Comparison of ENCODE assay signal across 1 cellular context in genomic region chr2:86695053-86695691, GRCh38.
A peak's percentile ranks its signal among the peaks of the same experiment; 100 is the strongest.
TF ChIP-seq lines count a peak whose summit lies in the region.

No MANE protein-coding gene starts in this region.

TF ChIP-seq in K562, 482 proteins besides CTCF, POLR2A, EP300 and RAD21 (continued from another document and continues in another):
- TF ChIP-seq, protein P1, sequence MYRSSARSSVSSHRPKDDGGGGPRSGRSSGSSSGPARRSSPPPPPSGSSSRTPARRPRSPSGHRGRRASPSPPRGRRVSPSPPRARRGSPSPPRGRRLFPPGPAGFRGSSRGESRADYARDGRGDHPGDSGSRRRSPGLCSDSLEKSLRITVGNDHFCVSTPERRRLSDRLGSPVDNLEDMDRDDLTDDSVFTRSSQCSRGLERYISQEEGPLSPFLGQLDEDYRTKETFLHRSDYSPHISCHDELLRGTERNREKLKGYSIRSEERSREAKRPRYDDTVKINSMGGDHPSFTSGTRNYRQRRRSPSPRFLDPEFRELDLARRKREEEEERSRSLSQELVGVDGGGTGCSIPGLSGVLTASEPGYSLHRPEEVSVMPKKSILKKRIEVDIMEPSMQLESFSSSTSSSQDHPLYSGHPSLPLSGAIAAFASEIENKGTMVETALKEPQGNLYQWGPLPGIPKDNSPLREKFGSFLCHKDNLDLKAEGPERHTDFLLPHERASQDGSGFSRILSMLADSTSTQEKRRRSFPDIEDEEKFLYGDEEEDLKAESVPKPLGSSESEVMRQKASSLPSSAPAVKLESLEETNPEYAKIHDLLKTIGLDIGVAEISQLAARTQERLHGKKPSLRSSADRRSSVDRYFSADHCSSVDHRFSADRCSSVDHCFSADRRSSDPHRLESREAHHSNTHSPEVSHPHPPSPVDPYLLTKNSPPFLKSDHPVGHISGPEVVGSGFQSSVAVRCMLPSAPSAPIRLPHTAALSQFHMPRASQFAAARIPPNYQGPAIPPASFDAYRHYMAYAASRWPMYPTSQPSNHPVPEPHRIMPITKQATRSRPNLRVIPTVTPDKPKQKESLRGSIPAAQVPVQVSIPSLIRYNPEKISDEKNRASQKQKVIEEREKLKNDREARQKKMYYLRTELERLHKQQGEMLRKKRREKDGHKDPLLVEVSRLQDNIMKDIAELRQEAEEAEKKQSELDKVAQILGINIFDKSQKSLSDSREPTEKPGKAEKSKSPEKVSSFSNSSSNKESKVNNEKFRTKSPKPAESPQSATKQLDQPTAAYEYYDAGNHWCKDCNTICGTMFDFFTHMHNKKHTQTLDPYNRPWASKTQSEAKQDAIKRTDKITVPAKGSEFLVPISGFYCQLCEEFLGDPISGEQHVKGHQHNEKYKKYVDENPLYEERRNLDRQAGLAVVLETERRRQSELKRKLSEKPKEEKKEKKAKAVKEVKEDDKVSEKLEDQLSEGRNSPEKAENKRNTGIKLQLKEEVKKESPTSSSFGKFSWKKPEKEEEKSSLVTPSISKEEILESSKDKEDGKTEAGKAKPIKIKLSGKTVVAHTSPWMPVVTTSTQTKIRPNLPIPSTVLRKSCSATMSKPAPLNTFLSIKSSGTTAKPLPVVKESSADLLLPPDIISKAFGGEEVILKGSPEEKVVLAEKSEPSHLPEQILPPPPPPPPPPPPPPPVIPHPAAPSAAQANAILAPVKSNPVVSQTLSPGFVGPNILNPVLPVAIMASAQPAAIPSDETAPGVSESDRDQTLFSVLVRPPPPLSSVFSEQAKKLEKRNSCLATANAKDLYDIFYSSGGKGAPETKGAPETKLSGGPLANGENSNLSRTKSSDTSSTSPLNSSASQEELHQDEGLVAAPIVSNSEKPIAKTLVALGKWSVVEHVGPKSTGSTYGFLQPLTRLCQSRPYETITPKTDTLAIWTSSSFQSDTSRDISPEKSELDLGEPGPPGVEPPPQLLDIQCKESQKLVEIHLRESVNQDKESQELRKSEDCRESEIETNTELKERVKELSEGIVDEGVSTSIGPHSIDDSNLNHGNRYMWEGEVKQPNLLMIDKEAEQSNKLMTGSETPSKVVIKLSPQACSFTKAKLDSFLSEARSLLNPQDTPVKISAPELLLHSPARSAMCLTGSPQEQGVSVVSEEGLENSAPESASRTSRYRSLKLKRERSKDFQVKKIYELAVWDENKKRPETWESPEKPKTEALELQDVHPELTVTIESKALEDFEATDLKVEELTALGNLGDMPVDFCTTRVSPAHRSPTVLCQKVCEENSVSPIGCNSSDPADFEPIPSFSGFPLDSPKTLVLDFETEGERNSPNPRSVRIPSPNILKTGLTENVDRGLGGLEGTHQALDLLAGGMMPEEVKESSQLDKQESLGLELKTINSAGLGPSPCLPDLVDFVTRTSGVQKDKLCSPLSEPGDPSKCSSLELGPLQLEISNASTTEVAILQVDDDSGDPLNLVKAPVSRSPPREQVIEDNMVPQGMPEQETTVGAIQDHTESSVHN (IDR thresholded peaks at IDR 0.05; ENCODE audit: borderline replicate concordance in 1 of 2, low read depth in 1 of 2): peak in 1 of 2 experiments; percentile 93; a peak in 2 of 4 replicates
- no peak for TF ChIP-seq SRSF3 (IDR thresholded peaks at IDR 0.05; ENCODE audit: insufficient read depth, low read length)
- TF ChIP-seq ZZZ3 (IDR thresholded peaks at IDR 0.05): no peak
- no peak for TF ChIP-seq DNMT1 (IDR thresholded peaks at IDR 0.05)
- no peak for TF ChIP-seq CREB1 (IDR thresholded peaks at IDR 0.05)
- no peak for TF ChIP-seq CREB1 (CRISPR knock-in tag; IDR thresholded peaks at IDR 0.05)
- TF ChIP-seq, protein P2, sequence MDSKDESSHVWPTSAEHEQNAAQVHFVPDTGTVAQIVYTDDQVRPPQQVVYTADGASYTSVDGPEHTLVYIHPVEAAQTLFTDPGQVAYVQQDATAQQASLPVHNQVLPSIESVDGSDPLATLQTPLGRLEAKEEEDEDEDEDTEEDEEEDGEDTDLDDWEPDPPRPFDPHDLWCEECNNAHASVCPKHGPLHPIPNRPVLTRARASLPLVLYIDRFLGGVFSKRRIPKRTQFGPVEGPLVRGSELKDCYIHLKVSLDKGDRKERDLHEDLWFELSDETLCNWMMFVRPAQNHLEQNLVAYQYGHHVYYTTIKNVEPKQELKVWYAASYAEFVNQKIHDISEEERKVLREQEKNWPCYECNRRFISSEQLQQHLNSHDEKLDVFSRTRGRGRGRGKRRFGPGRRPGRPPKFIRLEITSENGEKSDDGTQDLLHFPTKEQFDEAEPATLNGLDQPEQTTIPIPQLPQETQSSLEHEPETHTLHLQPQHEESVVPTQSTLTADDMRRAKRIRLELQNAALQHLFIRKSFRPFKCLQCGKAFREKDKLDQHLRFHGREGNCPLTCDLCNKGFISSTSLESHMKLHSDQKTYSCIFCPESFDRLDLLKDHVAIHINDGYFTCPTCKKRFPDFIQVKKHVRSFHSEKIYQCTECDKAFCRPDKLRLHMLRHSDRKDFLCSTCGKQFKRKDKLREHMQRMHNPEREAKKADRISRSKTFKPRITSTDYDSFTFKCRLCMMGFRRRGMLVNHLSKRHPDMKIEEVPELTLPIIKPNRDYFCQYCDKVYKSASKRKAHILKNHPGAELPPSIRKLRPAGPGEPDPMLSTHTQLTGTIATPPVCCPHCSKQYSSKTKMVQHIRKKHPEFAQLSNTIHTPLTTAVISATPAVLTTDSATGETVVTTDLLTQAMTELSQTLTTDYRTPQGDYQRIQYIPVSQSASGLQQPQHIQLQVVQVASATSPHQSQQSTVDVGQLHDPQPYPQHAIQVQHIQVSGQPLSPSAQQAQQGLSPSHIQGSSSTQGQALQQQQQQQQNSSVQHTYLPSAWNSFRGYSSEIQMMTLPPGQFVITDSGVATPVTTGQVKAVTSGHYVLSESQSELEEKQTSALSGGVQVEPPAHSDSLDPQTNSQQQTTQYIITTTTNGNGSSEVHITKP (IDR thresholded peaks at IDR 0.05; ENCODE audit: partially characterized antibody): no peak
- TF ChIP-seq, protein P3, sequence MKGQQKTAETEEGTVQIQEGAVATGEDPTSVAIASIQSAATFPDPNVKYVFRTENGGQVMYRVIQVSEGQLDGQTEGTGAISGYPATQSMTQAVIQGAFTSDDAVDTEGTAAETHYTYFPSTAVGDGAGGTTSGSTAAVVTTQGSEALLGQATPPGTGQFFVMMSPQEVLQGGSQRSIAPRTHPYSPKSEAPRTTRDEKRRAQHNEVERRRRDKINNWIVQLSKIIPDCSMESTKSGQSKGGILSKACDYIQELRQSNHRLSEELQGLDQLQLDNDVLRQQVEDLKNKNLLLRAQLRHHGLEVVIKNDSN (CRISPR knock-in tag; IDR thresholded peaks at IDR 0.05): peak; percentile 49
- TF ChIP-seq ZBED1 (IDR thresholded peaks at IDR 0.05): no peak
- TF ChIP-seq TRIM28 (IDR thresholded peaks at IDR 0.05): peak; percentile 75; the same call in 1 of the 2 replicates
- TF ChIP-seq, protein P4, sequence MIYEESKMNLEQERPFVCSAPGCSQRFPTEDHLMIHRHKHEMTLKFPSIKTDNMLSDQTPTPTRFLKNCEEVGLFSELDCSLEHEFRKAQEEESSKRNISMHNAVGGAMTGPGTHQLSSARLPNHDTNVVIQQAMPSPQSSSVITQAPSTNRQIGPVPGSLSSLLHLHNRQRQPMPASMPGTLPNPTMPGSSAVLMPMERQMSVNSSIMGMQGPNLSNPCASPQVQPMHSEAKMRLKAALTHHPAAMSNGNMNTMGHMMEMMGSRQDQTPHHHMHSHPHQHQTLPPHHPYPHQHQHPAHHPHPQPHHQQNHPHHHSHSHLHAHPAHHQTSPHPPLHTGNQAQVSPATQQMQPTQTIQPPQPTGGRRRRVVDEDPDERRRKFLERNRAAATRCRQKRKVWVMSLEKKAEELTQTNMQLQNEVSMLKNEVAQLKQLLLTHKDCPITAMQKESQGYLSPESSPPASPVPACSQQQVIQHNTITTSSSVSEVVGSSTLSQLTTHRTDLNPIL (CRISPR knock-in tag; IDR thresholded peaks at IDR 0.05): no peak
- no peak for TF ChIP-seq KLF1 (tag; IDR thresholded peaks at IDR 0.05)
- TF ChIP-seq ZNF586 (CRISPR knock-in tag; conservative IDR thresholded peaks at IDR 0.05): no peak
- no peak for TF ChIP-seq NUFIP1 (IDR thresholded peaks at IDR 0.05; ENCODE audit: partially characterized antibody)
- TF ChIP-seq CHD1 (IDR thresholded peaks at IDR 0.05; ENCODE audit: low read length): no peak
- no peak for TF ChIP-seq ZNF57 (CRISPR knock-in tag; IDR thresholded peaks at IDR 0.05)
- TF ChIP-seq CHD4 (IDR thresholded peaks at IDR 0.05; ENCODE audit: insufficient read depth, insufficient replicate concordance, low read depth, low read length, poor library complexity, severe bottlenecking): no peak
- TF ChIP-seq NR2C1 (IDR thresholded peaks at IDR 0.05): no peak
- TF ChIP-seq NR2C1 (tag; IDR thresholded peaks at IDR 0.05): no peak
- TF ChIP-seq, protein P5, sequence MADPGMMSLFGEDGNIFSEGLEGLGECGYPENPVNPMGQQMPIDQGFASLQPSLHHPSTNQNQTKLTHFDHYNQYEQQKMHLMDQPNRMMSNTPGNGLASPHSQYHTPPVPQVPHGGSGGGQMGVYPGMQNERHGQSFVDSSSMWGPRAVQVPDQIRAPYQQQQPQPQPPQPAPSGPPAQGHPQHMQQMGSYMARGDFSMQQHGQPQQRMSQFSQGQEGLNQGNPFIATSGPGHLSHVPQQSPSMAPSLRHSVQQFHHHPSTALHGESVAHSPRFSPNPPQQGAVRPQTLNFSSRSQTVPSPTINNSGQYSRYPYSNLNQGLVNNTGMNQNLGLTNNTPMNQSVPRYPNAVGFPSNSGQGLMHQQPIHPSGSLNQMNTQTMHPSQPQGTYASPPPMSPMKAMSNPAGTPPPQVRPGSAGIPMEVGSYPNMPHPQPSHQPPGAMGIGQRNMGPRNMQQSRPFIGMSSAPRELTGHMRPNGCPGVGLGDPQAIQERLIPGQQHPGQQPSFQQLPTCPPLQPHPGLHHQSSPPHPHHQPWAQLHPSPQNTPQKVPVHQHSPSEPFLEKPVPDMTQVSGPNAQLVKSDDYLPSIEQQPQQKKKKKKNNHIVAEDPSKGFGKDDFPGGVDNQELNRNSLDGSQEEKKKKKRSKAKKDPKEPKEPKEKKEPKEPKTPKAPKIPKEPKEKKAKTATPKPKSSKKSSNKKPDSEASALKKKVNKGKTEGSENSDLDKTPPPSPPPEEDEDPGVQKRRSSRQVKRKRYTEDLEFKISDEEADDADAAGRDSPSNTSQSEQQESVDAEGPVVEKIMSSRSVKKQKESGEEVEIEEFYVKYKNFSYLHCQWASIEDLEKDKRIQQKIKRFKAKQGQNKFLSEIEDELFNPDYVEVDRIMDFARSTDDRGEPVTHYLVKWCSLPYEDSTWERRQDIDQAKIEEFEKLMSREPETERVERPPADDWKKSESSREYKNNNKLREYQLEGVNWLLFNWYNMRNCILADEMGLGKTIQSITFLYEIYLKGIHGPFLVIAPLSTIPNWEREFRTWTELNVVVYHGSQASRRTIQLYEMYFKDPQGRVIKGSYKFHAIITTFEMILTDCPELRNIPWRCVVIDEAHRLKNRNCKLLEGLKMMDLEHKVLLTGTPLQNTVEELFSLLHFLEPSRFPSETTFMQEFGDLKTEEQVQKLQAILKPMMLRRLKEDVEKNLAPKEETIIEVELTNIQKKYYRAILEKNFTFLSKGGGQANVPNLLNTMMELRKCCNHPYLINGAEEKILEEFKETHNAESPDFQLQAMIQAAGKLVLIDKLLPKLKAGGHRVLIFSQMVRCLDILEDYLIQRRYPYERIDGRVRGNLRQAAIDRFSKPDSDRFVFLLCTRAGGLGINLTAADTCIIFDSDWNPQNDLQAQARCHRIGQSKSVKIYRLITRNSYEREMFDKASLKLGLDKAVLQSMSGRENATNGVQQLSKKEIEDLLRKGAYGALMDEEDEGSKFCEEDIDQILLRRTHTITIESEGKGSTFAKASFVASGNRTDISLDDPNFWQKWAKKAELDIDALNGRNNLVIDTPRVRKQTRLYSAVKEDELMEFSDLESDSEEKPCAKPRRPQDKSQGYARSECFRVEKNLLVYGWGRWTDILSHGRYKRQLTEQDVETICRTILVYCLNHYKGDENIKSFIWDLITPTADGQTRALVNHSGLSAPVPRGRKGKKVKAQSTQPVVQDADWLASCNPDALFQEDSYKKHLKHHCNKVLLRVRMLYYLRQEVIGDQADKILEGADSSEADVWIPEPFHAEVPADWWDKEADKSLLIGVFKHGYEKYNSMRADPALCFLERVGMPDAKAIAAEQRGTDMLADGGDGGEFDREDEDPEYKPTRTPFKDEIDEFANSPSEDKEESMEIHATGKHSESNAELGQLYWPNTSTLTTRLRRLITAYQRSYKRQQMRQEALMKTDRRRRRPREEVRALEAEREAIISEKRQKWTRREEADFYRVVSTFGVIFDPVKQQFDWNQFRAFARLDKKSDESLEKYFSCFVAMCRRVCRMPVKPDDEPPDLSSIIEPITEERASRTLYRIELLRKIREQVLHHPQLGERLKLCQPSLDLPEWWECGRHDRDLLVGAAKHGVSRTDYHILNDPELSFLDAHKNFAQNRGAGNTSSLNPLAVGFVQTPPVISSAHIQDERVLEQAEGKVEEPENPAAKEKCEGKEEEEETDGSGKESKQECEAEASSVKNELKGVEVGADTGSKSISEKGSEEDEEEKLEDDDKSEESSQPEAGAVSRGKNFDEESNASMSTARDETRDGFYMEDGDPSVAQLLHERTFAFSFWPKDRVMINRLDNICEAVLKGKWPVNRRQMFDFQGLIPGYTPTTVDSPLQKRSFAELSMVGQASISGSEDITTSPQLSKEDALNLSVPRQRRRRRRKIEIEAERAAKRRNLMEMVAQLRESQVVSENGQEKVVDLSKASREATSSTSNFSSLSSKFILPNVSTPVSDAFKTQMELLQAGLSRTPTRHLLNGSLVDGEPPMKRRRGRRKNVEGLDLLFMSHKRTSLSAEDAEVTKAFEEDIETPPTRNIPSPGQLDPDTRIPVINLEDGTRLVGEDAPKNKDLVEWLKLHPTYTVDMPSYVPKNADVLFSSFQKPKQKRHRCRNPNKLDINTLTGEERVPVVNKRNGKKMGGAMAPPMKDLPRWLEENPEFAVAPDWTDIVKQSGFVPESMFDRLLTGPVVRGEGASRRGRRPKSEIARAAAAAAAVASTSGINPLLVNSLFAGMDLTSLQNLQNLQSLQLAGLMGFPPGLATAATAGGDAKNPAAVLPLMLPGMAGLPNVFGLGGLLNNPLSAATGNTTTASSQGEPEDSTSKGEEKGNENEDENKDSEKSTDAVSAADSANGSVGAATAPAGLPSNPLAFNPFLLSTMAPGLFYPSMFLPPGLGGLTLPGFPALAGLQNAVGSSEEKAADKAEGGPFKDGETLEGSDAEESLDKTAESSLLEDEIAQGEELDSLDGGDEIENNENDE (IDR thresholded peaks at IDR 0.05; ENCODE audit: low read depth, low read length): no peak
- TF ChIP-seq BACH1 (tag; IDR thresholded peaks at IDR 0.05): peak; percentile 61; the same call in 1 of the 2 replicates
- no peak for TF ChIP-seq MBD1 (CRISPR knock-in tag; IDR thresholded peaks at IDR 0.05)
- peak; percentile 100 for TF ChIP-seq FOSL1 (tag; conservative IDR thresholded peaks at IDR 0.05)
- TF ChIP-seq POLR2G (IDR thresholded peaks at IDR 0.05; ENCODE audit: low read depth, low read length): no peak
- TF ChIP-seq TOE1 (IDR thresholded peaks at IDR 0.05; ENCODE audit: borderline replicate concordance): peak; percentile 90
- TF ChIP-seq TOE1 (CRISPR knock-in tag; IDR thresholded peaks at IDR 0.05; ENCODE audit: borderline replicate concordance, low read depth): no peak
- TF ChIP-seq POLR2AphosphoS5 (IDR thresholded peaks at IDR 0.05; ENCODE audit: control insufficient read depth, insufficient read depth, low read depth, low read length): no peak
- TF ChIP-seq ZNF77 (CRISPR knock-in tag; IDR thresholded peaks at IDR 0.05): no peak
